Comparison of ENCODE assay signal across 16 cellular contexts in the genomic region with DNA sequence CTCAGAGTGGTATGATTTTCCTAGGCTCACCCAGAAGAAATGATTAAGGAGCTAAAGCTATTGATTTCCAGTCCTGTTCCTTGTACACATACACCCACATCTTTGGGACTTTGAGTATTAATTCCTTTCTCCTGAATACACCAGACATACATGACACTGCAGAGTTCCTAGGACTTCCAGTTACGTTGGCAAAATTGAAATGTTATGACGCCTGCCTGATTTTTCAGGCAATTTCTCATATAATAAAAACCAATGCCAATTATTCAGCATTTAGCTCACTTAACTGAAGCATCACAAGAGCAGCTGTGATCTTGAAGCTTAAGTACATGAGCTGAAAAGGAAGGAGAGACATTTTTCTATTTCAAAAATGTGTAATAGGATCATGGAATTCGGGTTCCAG. TPM values are rescaled to one million over a fixed set of nuclear protein-coding genes. Genes with fewer than 3 reads are reported as not detected.
DNase-seq lines count a peak whose midpoint lies in the region; TF ChIP-seq lines count a peak whose summit lies in the region.
"Had no signal": no experiment of that assay in that cellular context is flagged by ENCODE, and none has a peak within 500 bp of the region (broad histone marks: within the 10 kb centered on the region; RNA-seq: fewer than 3 reads in every experiment).

No MANE protein-coding gene starts in this region.

- H3K4me2 ChIP-seq in smooth muscle cell, result peak overlapping the region; percentile 84
- H3K4me2 ChIP-seq: KMS-11, PC-9 had no signal

- H3K4me1 ChIP-seq in ACC112 (ENCODE audit: control insufficient read depth, insufficient read depth, low read length, unreplicated experiment) (peaks cover 73% of the 10 kb centered on the region), smooth muscle cell (ENCODE audit: low read depth) (peaks cover 31% of the 10 kb centered on the region)

- H3K27ac ChIP-seq in ACC112 (ENCODE audit: low read depth, low read length) (peak overlapping the region; percentile 98), smooth muscle cell (ENCODE audit: low read depth) (peak overlapping the region; percentile 93)
- H3K27ac ChIP-seq: KMS-11, PC-9 had no signal

- H3K79me2 ChIP-seq in ACC112 (ENCODE audit: control insufficient read depth, insufficient read depth, low read length, unreplicated experiment) (peaks cover 93% of the 10 kb centered on the region), smooth muscle cell (ENCODE audit: low read depth) (peaks cover 80% of the 10 kb centered on the region)

- peaks cover 79% of the 10 kb centered on the region for H3K4me1 Mint-ChIP-seq in brain
- peaks cover 49% of the 10 kb centered on the region for H3K4me1 Mint-ChIP-seq in glutamatergic neuron (ENCODE audit: low read depth, unreplicated experiment)

- H3F3A ChIP-seq in smooth muscle cell (ENCODE audit: low read depth), result peaks cover 24% of the 10 kb centered on the region

- H3K36me3 Mint-ChIP-seq in brain (no peaks in the 10 kb centered on the region), glutamatergic neuron (ENCODE audit: unreplicated experiment) (no peaks in the 10 kb centered on the region)
- H3K36me3 Mint-ChIP-seq: CD4-positive, CD25-positive, alpha-beta regulatory T cell had no signal

- H3K4me3 Mint-ChIP-seq in brain (peak overlapping the region in 4 of 5 experiments; percentile 4 to 91 (median 50)), glutamatergic neuron (ENCODE audit: unreplicated experiment) (peak overlapping the region; percentile 20)
- H3K4me3 Mint-ChIP-seq: CD4-positive, CD25-positive, alpha-beta regulatory T cell had no signal

- H2AFZ ChIP-seq in ACC112 (ENCODE audit: low read length, unreplicated experiment) (no peak overlapping the region), smooth muscle cell (ENCODE audit: low read depth) (no peak overlapping the region)
- H2AFZ ChIP-seq: PC-9 had no signal

- H3K9me3 Mint-ChIP-seq in brain (peaks cover 0 to 3% (median 0%) of the 10 kb centered on the region in 5 experiments), glutamatergic neuron (ENCODE audit: unreplicated experiment) (peaks cover 10% of the 10 kb centered on the region)

- DNase-seq in glutamatergic neuron (no peak), smooth muscle cell (lab: John Stamatoyannopoulos, UW; ENCODE audit: unreplicated experiment) (no peak), glomerular visceral epithelial cell (ENCODE audit: extremely low spot score) (no peak), HUDEP-2 (lab: John Stamatoyannopoulos, UW; ENCODE audit: unreplicated experiment in 76 of 76) (no peak)
- DNase-seq in effector CD4-positive, alpha-beta T cell, result no peak
- no peak for DNase-seq in activated CD8-positive, alpha-beta memory T cell treated with anti-CD3 and anti-CD28 coated beads, Interleukin-2, amount 50 U/mL, for 48 hours
- DNase-seq: CD4-positive, CD25-positive, alpha-beta regulatory T cell; GOT3; MG63; NCI-H1092 treated with DMSO at 0.1 percent for 48 hours; NCI-H1694; NCI-H748 treated with DMSO at 0.1 percent for 48 hours; PC-9 had no signal

- H3K4me3 ChIP-seq in ACC112 (ENCODE audit: low read depth, low read length) (peak overlapping the region; percentile 23), smooth muscle cell (no peak overlapping the region)
- H3K4me3 ChIP-seq: MG63, PC-9 had no signal

- peaks cover 18% of the 10 kb centered on the region for H3K36me3 ChIP-seq in ACC112 (ENCODE audit: insufficient read depth, low read length)
- no peaks in the 10 kb centered on the region for H3K36me3 ChIP-seq in smooth muscle cell (ENCODE audit: low read depth)

- H3K9ac ChIP-seq in smooth muscle cell (ENCODE audit: low read depth), result no peak overlapping the region
- H3K9ac ChIP-seq: KMS-11 had no signal

- H3K27me3 ChIP-seq in ACC112 (ENCODE audit: insufficient read depth, low read length), result no peaks in the 10 kb centered on the region
- no peaks in the 10 kb centered on the region for H3K27me3 ChIP-seq in smooth muscle cell (ENCODE audit: low read depth)
- H3K27me3 ChIP-seq: MG63 had no signal

- peak overlapping the region; percentile 9 to 79 (median 62) for H3K27ac Mint-ChIP-seq in brain
- peak overlapping the region; percentile 82 for H3K27ac Mint-ChIP-seq in glutamatergic neuron (ENCODE audit: unreplicated experiment)
- H3K27ac Mint-ChIP-seq: CD4-positive, CD25-positive, alpha-beta regulatory T cell had no signal

- 77% methylated on average over 3 of the region's 3 CpGs for WGBS in smooth muscle cell (ENCODE audit: low lambda C conversion rate)

- TF ChIP-seq CTCF in brain (conservative IDR thresholded peaks at IDR 0.05) (no peak), glutamatergic neuron (IDR thresholded peaks at IDR 0.05; ENCODE audit: partially characterized antibody, unreplicated experiment) (no peak), smooth muscle cell (IDR thresholded peaks at IDR 0.05; ENCODE audit: borderline replicate concordance, insufficient read depth, poor library complexity, severe bottlenecking) (no peak)

- H4K20me1 ChIP-seq in smooth muscle cell (ENCODE audit: low read depth), result peaks cover 5% of the 10 kb centered on the region

- no peaks in the 10 kb centered on the region for H3K9me3 ChIP-seq in smooth muscle cell (replicated peaks; ENCODE audit: low read depth)
- H3K9me3 ChIP-seq: MG63 had no signal

- H3K27me3 Mint-ChIP-seq in brain, result peaks cover 36% of the 10 kb centered on the region
- peaks cover 14% of the 10 kb centered on the region for H3K27me3 Mint-ChIP-seq in glutamatergic neuron (ENCODE audit: unreplicated experiment)

RNA-seq across cellular contexts. Expression of a gene that starts 4.5 kb away (rescaled TPM):
- polyA plus RNA-seq in brain (ENCODE audit: insufficient read depth, low read depth, low replicate concordance), result 17.6 TPM
- 24.2 TPM for total RNA-seq in glutamatergic neuron (ENCODE audit: unreplicated experiment)
- 163 and 176 TPM in 2 replicates for total RNA-seq in smooth muscle cell
- polyA plus RNA-seq in smooth muscle cell, result 62.0 and 74.0 TPM in 2 replicates
